In genomic region chr18:28086530-28087172, GRCh38 we compare ENCODE assay signal across 7 cellular contexts.
DNase-seq lines count a peak whose midpoint lies in the region; FAIRE-seq and TF ChIP-seq lines count a peak whose summit lies in the region.

No MANE protein-coding gene starts in this region.

- H4K20me1 ChIP-seq in keratinocyte (ENCODE audit: control insufficient read depth, extremely low read depth, insufficient read depth, low read length), result no peaks in the 10 kb centered on the region

- no peak overlapping the region for H3K4me3 ChIP-seq in keratinocyte (ENCODE audit: control insufficient read depth in 2 of 3, extremely low read depth in 1 of 3, insufficient read depth in 2 of 3, low read depth in 1 of 3, low read length in 3 of 3)

- TF ChIP-seq CTCF in keratinocyte (optimal IDR thresholded peaks at IDR 0.05 in 1 of 3, IDR thresholded peaks at IDR 0.05 in 1 of 3, conservative IDR thresholded peaks at IDR 0.05 in 1 of 3; ENCODE audit: extremely low read depth in 1 of 3, insufficient read depth in 2 of 3, low read length in 3 of 3), result no peak

- peak; percentile 17 for FAIRE-seq in keratinocyte (lab: Jason Lieb, UNC)

- no peaks in the 10 kb centered on the region for H3K27me3 ChIP-seq in keratinocyte (ENCODE audit: control insufficient read depth, extremely low read depth, insufficient read depth, low read length)

- no peak overlapping the region for H2AFZ ChIP-seq in keratinocyte (ENCODE audit: control insufficient read depth, low read length)

- dilution Hi-C loops in keratinocyte (cut with MboI; ENCODE audit: extremely low pct_ligation_motif_present, low sequenced_read_pairs), result no loop called here

- no peaks in the 10 kb centered on the region for H3K4me1 ChIP-seq in keratinocyte (ENCODE audit: control insufficient read depth, extremely low read depth, insufficient read depth, low read length)

- H3K79me2 ChIP-seq in keratinocyte (ENCODE audit: control insufficient read depth, insufficient read depth, low read length), result no peaks in the 10 kb centered on the region

- H3K27ac ChIP-seq in keratinocyte (ENCODE audit: control insufficient read depth, insufficient read depth, low read length), result no peak overlapping the region

- H3K4me2 ChIP-seq in keratinocyte (ENCODE audit: control insufficient read depth, extremely low read depth, insufficient read depth, low read depth, low read length), result no peak overlapping the region

- DNase-seq in LHCN-M2 (ENCODE audit: low read depth), result peak; percentile 54
- peak; percentile 26 for DNase-seq in cerebellar cortex (ENCODE audit: low spot score)
- DNase-seq in keratinocyte (ENCODE audit: low read depth, low spot score), result no peak
- DNase-seq in superior temporal gyrus (ENCODE audit: extremely low spot score), result peak; percentile 91
- DNase-seq in NCI-H524 treated with DMSO at 0.1 percent for 48 hours (lab: John Stamatoyannopoulos, UW), result no peak
- DNase-seq in NCI-H1694 (lab: John Stamatoyannopoulos, UW), result no peak
- no peak for DNase-seq in mesenteric fat pad (ENCODE audit: low spot score)

- no peaks in the 10 kb centered on the region for H3K9me1 ChIP-seq in keratinocyte (ENCODE audit: control insufficient read depth, extremely low read depth, insufficient read depth, low read length)

- H3K9me3 ChIP-seq in keratinocyte (ENCODE audit: control insufficient read depth, low read depth, low read length), result no peaks in the 10 kb centered on the region

- H3K36me3 ChIP-seq in keratinocyte (ENCODE audit: control insufficient read depth in 2 of 2, extremely low read depth in 1 of 2, insufficient read depth in 2 of 2, low read length in 2 of 2), result no peaks in the 10 kb centered on the region

- H3K9ac ChIP-seq in keratinocyte (ENCODE audit: control insufficient read depth, extremely low read depth, insufficient read depth, low read length), result no peak overlapping the region

Comparison
In these comparisons a context has a peak if more than half of its experiments do, and no peak if none do; other contexts are left out.
1. DNase-seq: peak in LHCN-M2 (single experiment), cerebellar cortex (single experiment) and superior temporal gyrus (single experiment); none in keratinocyte (single experiment), NCI-H524 treated with DMSO at 0.1 percent for 48 hours (single experiment), NCI-H1694 (single experiment) and mesenteric fat pad (single experiment).